Comparison of ENCODE assay signal across 8 cellular contexts in the genomic region with DNA sequence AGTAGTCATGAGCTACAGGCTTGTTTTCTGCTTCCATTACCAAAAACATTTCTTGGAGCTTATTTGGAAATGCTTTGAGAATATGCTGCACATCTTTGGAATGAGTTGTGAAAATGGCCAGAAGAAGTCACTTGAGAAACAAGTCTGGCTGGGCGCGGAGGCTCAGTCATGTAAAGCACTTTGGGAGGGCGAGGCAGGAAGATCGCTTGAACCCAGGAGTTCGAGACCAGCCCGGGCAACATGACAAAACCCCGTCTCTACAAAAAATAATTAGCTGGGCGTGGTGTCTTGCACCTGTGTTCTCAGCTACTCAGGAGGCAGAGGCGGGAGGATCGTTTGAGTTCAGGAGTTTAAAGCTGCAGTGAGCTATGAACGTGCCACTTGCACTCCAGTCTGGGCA. TPM values are rescaled to one million over a fixed set of nuclear protein-coding genes. Genes with fewer than 3 reads are reported as not detected.
A peak's percentile ranks its signal among the peaks of the same experiment; 100 is the strongest.
DNase-seq lines count a peak whose midpoint lies in the region; ATAC-seq and TF ChIP-seq lines count a peak whose summit lies in the region.

No MANE protein-coding gene starts in this region.

- WGBS in endodermal cell (ENCODE audit: insufficient coverage in 1 of 2, insufficient read length in 1 of 2), 2 experiments = 52 to 54% methylated on average over 11 of the region's 11 CpGs

- H3K9me3 Mint-ChIP-seq in CD8-positive, alpha-beta T cell = no peaks in the 10 kb centered on the region
- H3K9me3 Mint-ChIP-seq in endodermal cell = no peaks in the 10 kb centered on the region

- POLR2A ChIA-PET in CD8-positive, alpha-beta T cell (lab: Charles Lee) = interaction anchor here (0.5 to 5.1 kb wide), 8 partner anchors 11 to 190 kb away, joined by 3 to 95 read pairs (median 6); a partner anchor contains a TSS

- no peak overlapping the region for H3K27ac ChIP-seq in CD8-positive, alpha-beta T cell (ENCODE audit: low read depth, low read length)
- no peak overlapping the region for H3K27ac ChIP-seq in endodermal cell (ENCODE audit: low read depth, low read length)
- H3K27ac ChIP-seq in neutrophil = peak overlapping the region; percentile 80

- H3K4me3 Mint-ChIP-seq in CD8-positive, alpha-beta T cell = peak overlapping the region; percentile 100
- H3K4me3 Mint-ChIP-seq in endodermal cell = peak overlapping the region; percentile 89

- TF ChIP-seq CTCF in CD8-positive, alpha-beta T cell (IDR thresholded peaks at IDR 0.05) = no peak
- TF ChIP-seq CTCF in endodermal cell (conservative IDR thresholded peaks at IDR 0.05) (no peak), neutrophil (IDR thresholded peaks at IDR 0.05) (no peak)

- H3K4me1 Mint-ChIP-seq in CD8-positive, alpha-beta T cell (ENCODE audit: low read depth) = peaks cover 51% of the 10 kb centered on the region
- H3K4me1 Mint-ChIP-seq in endodermal cell = peaks cover 18% of the 10 kb centered on the region

- no peaks in the 10 kb centered on the region for H3K9me3 ChIP-seq in CD8-positive, alpha-beta T cell (ENCODE audit: low read length)
- H3K9me3 ChIP-seq in NT2/D1 (ENCODE audit: insufficient read depth, low read length) (no peaks in the 10 kb centered on the region), endodermal cell (ENCODE audit: control insufficient read depth, low read length) (no peaks in the 10 kb centered on the region), neutrophil (no peaks in the 10 kb centered on the region)

- H3K9ac ChIP-seq in NT2/D1 (ENCODE audit: insufficient read length, low read depth) (peak overlapping the region; percentile 89), endodermal cell (ENCODE audit: extremely low read depth, low read length, poor library complexity, severe bottlenecking) (peak overlapping the region; percentile 72)

- CTCF ChIA-PET in CD8-positive, alpha-beta T cell (lab: Charles Lee) = interaction anchor here (0.6 to 4.4 kb wide), 7 partner anchors 10 to 454 kb away, joined by 3 to 34 read pairs (median 6); a partner anchor contains a TSS

- ATAC-seq in CD8-positive, alpha-beta T cell = no peak
- ATAC-seq in HG02870 (IDR thresholded peaks at IDR 0.05; ENCODE audit: unreplicated experiment) = no peak
- ATAC-seq in GM19351 (IDR thresholded peaks at IDR 0.05; ENCODE audit: unreplicated experiment) = no peak

- peak overlapping the region; percentile 93 for H3K4me3 ChIP-seq in CD8-positive, alpha-beta T cell (ENCODE audit: low read depth, low read length)
- peak overlapping the region; percentile 78 for H3K4me3 ChIP-seq in NT2/D1 (ENCODE audit: insufficient read length, low read depth)
- H3K4me3 ChIP-seq in endodermal cell (ENCODE audit: low read length) = peak overlapping the region; percentile 89
- peak overlapping the region; percentile 79 to 82 for H3K4me3 ChIP-seq in neutrophil (ENCODE audit: low read depth in 1 of 2, low read length in 1 of 2)

- H3K27me3 ChIP-seq in CD8-positive, alpha-beta T cell (ENCODE audit: insufficient read depth, low read length) = no peaks in the 10 kb centered on the region
- H3K27me3 ChIP-seq in NT2/D1 (ENCODE audit: insufficient read depth, insufficient read length) (no peaks in the 10 kb centered on the region), endodermal cell (ENCODE audit: control insufficient read depth, insufficient read depth, low read length, poor library complexity, severe bottlenecking) (no peaks in the 10 kb centered on the region), neutrophil (no peaks in the 10 kb centered on the region)

- no peak for DNase-seq in CD8-positive, alpha-beta T cell
- DNase-seq in NT2/D1 (ENCODE audit: low read depth, low spot score) = no peak
- no peak for DNase-seq in endodermal cell
- DNase-seq in COLO668 (lab: John Stamatoyannopoulos, UW; ENCODE audit: unreplicated experiment) = no peak
- DNase-seq in glomerular visceral epithelial cell (ENCODE audit: extremely low spot score) = no peak

- H3K4me1 ChIP-seq in CD8-positive, alpha-beta T cell (ENCODE audit: insufficient read depth, low read length) = peaks cover 30% of the 10 kb centered on the region
- H3K4me1 ChIP-seq in NT2/D1 (ENCODE audit: insufficient read depth, insufficient read length) = peaks cover 3% of the 10 kb centered on the region
- H3K4me1 ChIP-seq in endodermal cell (ENCODE audit: control insufficient read depth, insufficient read depth, low read length) = peaks cover 5% of the 10 kb centered on the region
- peaks cover 27 to 31% of the 10 kb centered on the region in 2 experiments for H3K4me1 ChIP-seq in neutrophil (ENCODE audit: control insufficient read depth in 1 of 2, insufficient read depth in 1 of 2, low read depth in 1 of 2, low read length in 1 of 2)

- H3K27me3 Mint-ChIP-seq in CD8-positive, alpha-beta T cell (ENCODE audit: low read depth) = no peaks in the 10 kb centered on the region
- H3K27me3 Mint-ChIP-seq in endodermal cell (ENCODE audit: insufficient read depth) = no peaks in the 10 kb centered on the region

- intact Hi-C loops in CD8-positive, alpha-beta T cell (cut with DNase I, micrococcal nuclease) = no loop called here

- peaks cover 40% of the 10 kb centered on the region for H3K36me3 Mint-ChIP-seq in CD8-positive, alpha-beta T cell
- H3K36me3 Mint-ChIP-seq in endodermal cell (ENCODE audit: low read depth) = peaks cover 14% of the 10 kb centered on the region

- H3K27ac Mint-ChIP-seq in CD8-positive, alpha-beta T cell = peak overlapping the region; percentile 100
- H3K27ac Mint-ChIP-seq in endodermal cell = peak overlapping the region; percentile 66

- no peaks in the 10 kb centered on the region for H3K36me3 ChIP-seq in CD8-positive, alpha-beta T cell (ENCODE audit: insufficient read depth, low read length)
- peaks cover 29% of the 10 kb centered on the region for H3K36me3 ChIP-seq in NT2/D1 (ENCODE audit: insufficient read depth, insufficient read length, low read length)
- peaks cover 29% of the 10 kb centered on the region for H3K36me3 ChIP-seq in endodermal cell (ENCODE audit: control insufficient read depth, insufficient read depth, low read length)
- no peaks in the 10 kb centered on the region for H3K36me3 ChIP-seq in neutrophil

RNA-seq across cellular contexts. Expression of a gene that starts 0.9 kb away (rescaled TPM):
- 1 to 10 TPM; 7.2 to 8.1 TPM for total RNA-seq in CD8-positive, alpha-beta T cell
- 10 to 100 TPM; 37.6 to 49.3 TPM for total RNA-seq in endodermal cell
- 74.8 TPM for polyA plus RNA-seq in endodermal cell (2013, experiment 1 of 2)
- 73.7 TPM for polyA plus RNA-seq in endodermal cell (2013, experiment 2 of 2)

RNA-seq across cellular contexts. Expression of a gene that starts 4.4 kb away (rescaled TPM):
- total RNA-seq in CD8-positive, alpha-beta T cell = 10 to 100 TPM; 68.2 to 72.4 TPM
- 10 to 100 TPM; 75.9 to 79.8 TPM for total RNA-seq in endodermal cell
- 86.6 TPM for polyA plus RNA-seq in endodermal cell (2013, experiment 1 of 2)
- 82.6 TPM for polyA plus RNA-seq in endodermal cell (2013, experiment 2 of 2)

RNA-seq across cellular contexts. Expression of a gene that starts 30.4 kb away (rescaled TPM):
- total RNA-seq in CD8-positive, alpha-beta T cell = 100 to 1,000 TPM; 152 to 154 TPM
- total RNA-seq in endodermal cell = 10 to 100 TPM; 19.6 to 20.3 TPM
- 23.6 TPM for polyA plus RNA-seq in endodermal cell (2013, experiment 1 of 2)
- 15.4 TPM for polyA plus RNA-seq in endodermal cell (2013, experiment 2 of 2)

RNA-seq across cellular contexts. Expression of a gene that starts 36.8 kb away (rescaled TPM):
- total RNA-seq in CD8-positive, alpha-beta T cell = 10 to 100 TPM; 76.9 to 78.6 TPM
- total RNA-seq in endodermal cell = 10 to 100 TPM; 63.2 to 71.4 TPM
- 66.6 TPM for polyA plus RNA-seq in endodermal cell (2013, experiment 1 of 2)
- 59.0 TPM for polyA plus RNA-seq in endodermal cell (2013, experiment 2 of 2)

Comparison
In these comparisons a context has a peak if more than half of its experiments do, and no peak if none do; other contexts are left out.
1. RNA of a gene that starts 0.9 kb away (total RNA-seq): 37.6 to 49.3 TPM in endodermal cell; 7.2 to 8.1 TPM in CD8-positive, alpha-beta T cell; every median in the first group is over 4 times any median in the second.
2. RNA of a gene that starts 30.4 kb away (total RNA-seq): 152 to 154 TPM in CD8-positive, alpha-beta T cell; 19.6 to 20.3 TPM in endodermal cell; every median in the first group is over 4 times any median in the second.
3. Peak in every context shown above with its lines, with median percentiles within 50 percentile points of each other: H3K4me3 ChIP-seq.